ENCODE assay signal across 1 cellular context in genomic region chr6:108848116-108848868, GRCh38.
TF ChIP-seq lines count a peak whose summit lies in the region.

Gene ARMC2, plus strand, starts transcription at chr6:108848422. Its CDS starts 5,846 bp downstream, at chr6:108854268.

TF ChIP-seq in HepG2, 621 proteins besides CTCF, POLR2A, EP300 and RAD21 (continued from another document and continues in another):
- TF ChIP-seq ZBTB26 (CRISPR knock-in tag; IDR thresholded peaks at IDR 0.05; ENCODE audit: borderline replicate concordance) (peak; percentile 51; the same call in 1 of the 2 replicates), E2F2 (CRISPR knock-in tag; IDR thresholded peaks at IDR 0.05; ENCODE audit: borderline replicate concordance) (peak; percentile 28; the same call in 1 of the 2 replicates), ZNF276 (CRISPR knock-in tag; IDR thresholded peaks at IDR 0.05; ENCODE audit: low read depth) (no peak), TBX2 (CRISPR knock-in tag; IDR thresholded peaks at IDR 0.05; ENCODE audit: borderline replicate concordance) (peak; percentile 51; the same call in 1 of the 2 replicates), E2F5 (CRISPR knock-in tag; conservative IDR thresholded peaks at IDR 0.05) (peak; percentile 52; the same call in 1 of the 2 replicates), ZNF101 (CRISPR knock-in tag; IDR thresholded peaks at IDR 0.05; ENCODE audit: borderline replicate concordance, low read depth) (no peak), ZNF776 (CRISPR knock-in tag; IDR thresholded peaks at IDR 0.05) (0 out of 2 replicates have a peak, but pooled peaks have one; percentile 46), CAMTA2 (CRISPR knock-in tag; IDR thresholded peaks at IDR 0.05; ENCODE audit: borderline replicate concordance) (no peak), KLF13 (CRISPR knock-in tag; IDR thresholded peaks at IDR 0.05) (peak; percentile 86; the same call in 1 of the 2 replicates), SUZ12 (IDR thresholded peaks at IDR 0.05; ENCODE audit: low read depth, low read length) (no peak), RFXAP (CRISPR knock-in tag; IDR thresholded peaks at IDR 0.05; ENCODE audit: borderline replicate concordance) (peak; percentile 66; the same call in 1 of the 2 replicates), FIP1L1 (IDR thresholded peaks at IDR 0.05; ENCODE audit: borderline replicate concordance, insufficient read depth, low read depth, low read length) (no peak), IRF1 (CRISPR knock-in tag; IDR thresholded peaks at IDR 0.05; ENCODE audit: low read depth) (no peak), ETV5 (CRISPR knock-in tag; IDR thresholded peaks at IDR 0.05; ENCODE audit: borderline replicate concordance) (peak; percentile 21; the same call in 1 of the 2 replicates), PRDM15 (CRISPR knock-in tag; IDR thresholded peaks at IDR 0.05) (no peak), HNRNPLL (IDR thresholded peaks at IDR 0.05; ENCODE audit: low read depth, low read length, poor library complexity, severe bottlenecking) (peak; percentile 75), HMG20A (CRISPR knock-in tag; IDR thresholded peaks at IDR 0.05; ENCODE audit: borderline replicate concordance) (no peak), SNAPC4 (CRISPR knock-in tag; IDR thresholded peaks at IDR 0.05) (no peak), AKNA (CRISPR knock-in tag; IDR thresholded peaks at IDR 0.05; ENCODE audit: borderline replicate concordance) (no peak), TERF1 (CRISPR knock-in tag; IDR thresholded peaks at IDR 0.05) (no peak), ZNF607 (CRISPR knock-in tag; IDR thresholded peaks at IDR 0.05; ENCODE audit: borderline replicate concordance) (peak; percentile 39; the same call in 1 of the 2 replicates), ZZZ3 (CRISPR knock-in tag; IDR thresholded peaks at IDR 0.05; ENCODE audit: borderline replicate concordance) (peak; percentile 30; the same call in 1 of the 2 replicates), ZNF382 (CRISPR knock-in tag; IDR thresholded peaks at IDR 0.05; ENCODE audit: borderline replicate concordance) (no peak), MATR3 (CRISPR knock-in tag; IDR thresholded peaks at IDR 0.05) (no peak), ZNF263 (CRISPR knock-in tag; IDR thresholded peaks at IDR 0.05) (peak; percentile 49)
